ENCODE assay signal across 1 cellular context in genomic region chr17:67245073-67245693, GRCh38.
TF ChIP-seq lines count a peak whose summit lies in the region.

Gene HELZ, minus strand, starts transcription at chr17:67245196. Its CDS starts 26,392 bp downstream, at chr17:67218804.

TF ChIP-seq in HEK293, 187 proteins besides CTCF, POLR2A, EP300 and RAD21 (continued from another document):
- TF ChIP-seq ZBTB11 (tag by site-specific recombination; conservative IDR thresholded peaks at IDR 0.05; ENCODE audit: low read depth), result no peak; the same call in 1 of the 2 replicates
- peak; percentile 60; the same call in 1 of the 2 replicates for TF ChIP-seq ZXDB (tag by site-specific recombination; IDR thresholded peaks at IDR 0.05)
- no peak for TF ChIP-seq SCRT1 (tag by site-specific recombination; IDR thresholded peaks at IDR 0.05; ENCODE audit: borderline replicate concordance)
- TF ChIP-seq GFI1B (tag by site-specific recombination; IDR thresholded peaks at IDR 0.05), result no peak
- no peak for TF ChIP-seq ZNF701 (tag by site-specific recombination; IDR thresholded peaks at IDR 0.05)
- TF ChIP-seq ZBTB10 (tag by site-specific recombination; IDR thresholded peaks at IDR 0.05), result peak; percentile 75; the same call in 1 of the 2 replicates
- TF ChIP-seq ZNF416 (tag by site-specific recombination; IDR thresholded peaks at IDR 0.05), result no peak
- TF ChIP-seq SP2 (tag by site-specific recombination; IDR thresholded peaks at IDR 0.05), result no peak
- TF ChIP-seq ZBTB26 (tag by site-specific recombination; optimal IDR thresholded peaks at IDR 0.05), result peak; percentile 90
- 0 out of 2 replicates have a peak, but pooled peaks have one; percentile 2 for TF ChIP-seq ZBTB20 (tag by site-specific recombination; IDR thresholded peaks at IDR 0.05)
- TF ChIP-seq ZNF501 (tag by site-specific recombination; IDR thresholded peaks at IDR 0.05), result 0 out of 2 replicates have a peak, but pooled peaks have one; percentile 21
- TF ChIP-seq PATZ1 (tag by site-specific recombination; IDR thresholded peaks at IDR 0.05), result peak; percentile 68
- TF ChIP-seq ZNF16 (tag by site-specific recombination; IDR thresholded peaks at IDR 0.05; ENCODE audit: low read depth), result no peak
- no peak for TF ChIP-seq ZNF19 (tag by site-specific recombination; IDR thresholded peaks at IDR 0.05; ENCODE audit: low read depth)
- peak; percentile 44; the same call in 1 of the 2 replicates for TF ChIP-seq KLF16 (tag by site-specific recombination; IDR thresholded peaks at IDR 0.05)
- peak; percentile 11; the same call in 1 of the 2 replicates for TF ChIP-seq ZBTB7A (tag by site-specific recombination; IDR thresholded peaks at IDR 0.05; ENCODE audit: low read depth)
- TF ChIP-seq ZNF677 (tag by site-specific recombination; IDR thresholded peaks at IDR 0.05), result no peak
- no peak for TF ChIP-seq ZNF2 (tag by site-specific recombination; IDR thresholded peaks at IDR 0.05)
- TF ChIP-seq YY1 (tag by site-specific recombination; IDR thresholded peaks at IDR 0.05), result 0 out of 2 replicates have a peak, but pooled peaks have one; percentile 67
- TF ChIP-seq KLF7 (tag by site-specific recombination; IDR thresholded peaks at IDR 0.05; ENCODE audit: borderline replicate concordance), result no peak
- no peak for TF ChIP-seq ZNF48 (tag by site-specific recombination; IDR thresholded peaks at IDR 0.05)
- no peak for TF ChIP-seq ZNF274 (IDR thresholded peaks at IDR 0.05; ENCODE audit: low read length)
- no peak for TF ChIP-seq ZNF274 (tag by site-specific recombination; IDR thresholded peaks at IDR 0.05; ENCODE audit: borderline replicate concordance)
- TF ChIP-seq ZEB2 (tag by site-specific recombination; IDR thresholded peaks at IDR 0.05), result peak; percentile 75
- peak; percentile 8; the same call in 1 of the 2 replicates for TF ChIP-seq MZF1 (tag by site-specific recombination; IDR thresholded peaks at IDR 0.05; ENCODE audit: borderline replicate concordance)
- TF ChIP-seq ZNF660 (tag by site-specific recombination; IDR thresholded peaks at IDR 0.05), result peak; percentile 80; the same call in 1 of the 2 replicates
- TF ChIP-seq BCL11A (tag by site-specific recombination; IDR thresholded peaks at IDR 0.05; ENCODE audit: low read depth), result 0 out of 2 replicates have a peak, but pooled peaks have one; percentile 23
- TF ChIP-seq ZBTB49 (tag by site-specific recombination; IDR thresholded peaks at IDR 0.05; ENCODE audit: low read depth), result no peak
- no peak for TF ChIP-seq ZNF121 (tag by site-specific recombination; IDR thresholded peaks at IDR 0.05)
- peak; percentile 84 for TF ChIP-seq HIC1 (tag by site-specific recombination; IDR thresholded peaks at IDR 0.05)
- TF ChIP-seq ZNF555 (tag by site-specific recombination; conservative IDR thresholded peaks at IDR 0.05), result no peak
- TF ChIP-seq TCF7L2 (IDR thresholded peaks at IDR 0.05; ENCODE audit: borderline replicate concordance, low read depth, low read length), result no peak
- TF ChIP-seq KLF9 (tag by site-specific recombination; IDR thresholded peaks at IDR 0.05; ENCODE audit: low read depth), result peak; percentile 65
- peak; percentile 53 for TF ChIP-seq ZNF335 (tag by site-specific recombination; conservative IDR thresholded peaks at IDR 0.05)
- no peak for TF ChIP-seq EGR2 (tag by site-specific recombination; IDR thresholded peaks at IDR 0.05; ENCODE audit: low read depth)
- peak; percentile 35; the same call in 1 of the 2 replicates for TF ChIP-seq SP7 (tag by site-specific recombination; IDR thresholded peaks at IDR 0.05)
- TF ChIP-seq ZNF423 (tag by site-specific recombination; IDR thresholded peaks at IDR 0.05), result no peak
- peak; percentile 83 for TF ChIP-seq KLF10 (tag by site-specific recombination; IDR thresholded peaks at IDR 0.05)
- no peak for TF ChIP-seq REST (tag by site-specific recombination; IDR thresholded peaks at IDR 0.05)
- no peak for TF ChIP-seq ZNF211 (tag by site-specific recombination; IDR thresholded peaks at IDR 0.05; ENCODE audit: low read depth)
- peak; percentile 58; the same call in 1 of the 2 replicates for TF ChIP-seq PRDM1 (tag by site-specific recombination; IDR thresholded peaks at IDR 0.05)
- no peak for TF ChIP-seq ZNF184 (tag by site-specific recombination; IDR thresholded peaks at IDR 0.05)
- peak; percentile 54 for TF ChIP-seq ZNF341 (tag by site-specific recombination; IDR thresholded peaks at IDR 0.05; ENCODE audit: low read depth)
- TF ChIP-seq ZFP3 (tag by site-specific recombination; IDR thresholded peaks at IDR 0.05; ENCODE audit: low read depth), result no peak
